ENCODE assay signal across 1 cellular context in genomic region chr2:29166237-29166630, GRCh38.
TF ChIP-seq lines count a peak whose summit lies in the region.

No MANE protein-coding gene starts in this region.

TF ChIP-seq in neural cell, 6 proteins besides CTCF, POLR2A, EP300 and RAD21:
- TF ChIP-seq REST (IDR thresholded peaks at IDR 0.05; ENCODE audit: borderline replicate concordance): no peak
- TF ChIP-seq MXI1 (conservative IDR thresholded peaks at IDR 0.05; ENCODE audit: poor library complexity, severe bottlenecking): no peak
- no peak for TF ChIP-seq TAF1 (IDR thresholded peaks at IDR 0.05; ENCODE audit: low read depth)
- TF ChIP-seq POLR2AphosphoS5 (IDR thresholded peaks at IDR 0.05): no peak
- TF ChIP-seq SMC3 (conservative IDR thresholded peaks at IDR 0.05; ENCODE audit: poor library complexity): no peak
- no peak for TF ChIP-seq EZH2 (IDR thresholded peaks at IDR 0.05; ENCODE audit: borderline replicate concordance, insufficient read depth, low read length, poor library complexity, severe bottlenecking)
